Comparison of ENCODE assay signal across 10 cellular contexts in the genomic region with DNA sequence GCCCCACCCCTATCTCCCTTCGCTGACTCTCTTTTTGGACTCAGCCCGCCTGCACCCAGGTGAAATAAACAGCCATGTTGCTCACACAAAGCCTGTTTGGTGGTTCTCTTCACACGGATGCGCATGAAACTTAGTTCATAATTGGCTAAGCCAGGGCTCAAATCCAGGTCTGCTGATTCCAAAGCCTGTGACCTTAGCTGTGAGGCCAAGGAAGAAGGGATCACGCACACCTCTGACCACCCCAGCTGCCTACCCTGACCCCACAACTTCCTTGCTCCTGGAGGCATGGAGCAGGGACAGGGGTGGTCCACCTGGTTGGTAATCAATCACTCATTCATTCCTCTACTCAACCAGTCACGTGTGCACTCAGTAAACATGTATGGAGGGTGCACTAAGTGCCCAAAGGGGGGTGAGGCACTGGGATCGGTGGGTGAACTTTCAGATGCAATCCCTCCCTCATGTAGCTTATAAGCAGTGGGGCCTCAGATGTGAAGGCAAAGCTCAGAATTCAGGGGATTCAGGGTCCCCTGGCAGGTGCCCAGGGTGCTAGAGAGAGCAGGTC.
DNase-seq lines count a peak whose midpoint lies in the region; ATAC-seq, FAIRE-seq and TF ChIP-seq lines count a peak whose summit lies in the region.
"Had no signal": no experiment of that assay in that cellular context is flagged by ENCODE, and none has a peak within 500 bp of the region (broad histone marks: within the 10 kb centered on the region; RNA-seq: fewer than 3 reads in every experiment).

No MANE protein-coding gene starts in this region.

- H3K9me3 Mint-ChIP-seq in central memory CD8-positive, alpha-beta T cell = no peaks in the 10 kb centered on the region
- peaks cover 0 to 2% of the 10 kb centered on the region in 2 donors for H3K9me3 Mint-ChIP-seq in stimulated activated naive B cell treated with anti-CD40 and anti-IgM and Interleukin-4, amounts not matched to agents 10 μg/mL and 1 μg/mL and 100 μg/mL, for 72 hours

- H3K27me3 Mint-ChIP-seq in central memory CD8-positive, alpha-beta T cell = peaks cover 21% of the 10 kb centered on the region
- H3K27me3 Mint-ChIP-seq in stimulated activated naive B cell treated with anti-CD40 and anti-IgM and Interleukin-4, amounts not matched to agents 10 μg/mL and 1 μg/mL and 100 μg/mL, for 72 hours = no peaks in the 10 kb centered on the region

- peak; percentile 32 for DNase-seq in NCI-H748 (lab: John Stamatoyannopoulos, UW; ENCODE audit: unreplicated experiment)
- no peak for DNase-seq in NCI-H748 treated with DMSO at 0.1 percent for 48 hours (lab: John Stamatoyannopoulos, UW)
- no peak for DNase-seq in central memory CD8-positive, alpha-beta T cell (ENCODE audit: low spot score in 2 of 2)
- no peak for DNase-seq in stimulated activated naive B cell treated with anti-CD40 and anti-IgM and Interleukin-4, amounts not matched to agents 10 μg/mL and 1 μg/mL and 100 μg/mL, for 72 hours
- DNase-seq in head of caudate nucleus = no peak
- no peak for DNase-seq in GM19239 (ENCODE audit: insufficient read length, low spot score)
- DNase-seq in GM20000 (ENCODE audit: low spot score) = no peak
- DNase-seq: cortex of kidney had no signal

- H3K36me3 Mint-ChIP-seq in central memory CD8-positive, alpha-beta T cell (ENCODE audit: insufficient read depth) = peaks cover 6% of the 10 kb centered on the region
- peaks cover 9 to 54% of the 10 kb centered on the region in 2 donors for H3K36me3 Mint-ChIP-seq in stimulated activated naive B cell treated with anti-CD40 and anti-IgM and Interleukin-4, amounts not matched to agents 10 μg/mL and 1 μg/mL and 100 μg/mL, for 72 hours

- H3K4me3 Mint-ChIP-seq in central memory CD8-positive, alpha-beta T cell = peak overlapping the region; percentile 66
- H3K4me3 Mint-ChIP-seq in stimulated activated naive B cell treated with anti-CD40 and anti-IgM and Interleukin-4, amounts not matched to agents 10 μg/mL and 1 μg/mL and 100 μg/mL, for 72 hours = peak overlapping the region; percentile 94 to 100

- H3K4me1 Mint-ChIP-seq in central memory CD8-positive, alpha-beta T cell = peaks cover 57% of the 10 kb centered on the region
- H3K4me1 Mint-ChIP-seq in stimulated activated naive B cell treated with anti-CD40 and anti-IgM and Interleukin-4, amounts not matched to agents 10 μg/mL and 1 μg/mL and 100 μg/mL, for 72 hours = peaks cover 80 to 95% of the 10 kb centered on the region in 2 donors

- H3K27ac Mint-ChIP-seq in central memory CD8-positive, alpha-beta T cell (ENCODE audit: low read depth) = peak overlapping the region; percentile 86
- H3K27ac Mint-ChIP-seq in stimulated activated naive B cell treated with anti-CD40 and anti-IgM and Interleukin-4, amounts not matched to agents 10 μg/mL and 1 μg/mL and 100 μg/mL, for 72 hours = peak overlapping the region; percentile 100

- TF ChIP-seq CTCF in GM20000 (IDR thresholded peaks at IDR 0.05; ENCODE audit: extremely low read depth, missing control alignments) = no peak

- FAIRE-seq in GM19239 (lab: Jason Lieb, UNC) = no peak
- FAIRE-seq: islet of Langerhans had no signal

- ATAC-seq in HG03521 (IDR thresholded peaks at IDR 0.05; ENCODE audit: unreplicated experiment) = peak; percentile 7
- no peak for ATAC-seq in central memory CD8-positive, alpha-beta T cell (replicated peaks; ENCODE audit: extremely low read depth, poor library complexity, severe bottlenecking)
- no peak for ATAC-seq in stimulated activated naive B cell treated with anti-CD40 and anti-IgM and Interleukin-4, amounts not matched to agents 10 μg/mL and 1 μg/mL and 100 μg/mL, for 72 hours (replicated peaks)

- intact Hi-C loops in head of caudate nucleus (cut with DNase I) = no loop called here
